ENCODE assay signal across 23 cellular contexts in genomic region chr6:18141805-18142590, GRCh38. TPM values are rescaled to one million over a fixed set of nuclear protein-coding genes. Genes with fewer than 3 reads are reported as not detected.
DNase-seq lines count a peak whose midpoint lies in the region; ATAC-seq and TF ChIP-seq lines count a peak whose summit lies in the region.
"Had no signal": no experiment of that assay in that cellular context is flagged by ENCODE, and none has a peak within 500 bp of the region (broad histone marks: within the 10 kb centered on the region; RNA-seq: fewer than 3 reads in every experiment).

No MANE protein-coding gene starts in this region.

- no peaks in the 10 kb centered on the region for H3K9me2 ChIP-seq in PC-9 (ENCODE audit: insufficient read depth)
- H3K9me2 ChIP-seq: SK-N-SH had no signal

- no peaks in the 10 kb centered on the region for H3F3A ChIP-seq in PC-9 (ENCODE audit: insufficient read depth, low read depth)

- H3K27ac Mint-ChIP-seq in memory B cell, result peak overlapping the region; percentile 4
- H3K27ac Mint-ChIP-seq: activated CD4-positive, alpha-beta T cell treated with anti-CD3 and anti-CD28 coated beads for 36 hours; activated CD8-positive, alpha-beta memory T cell treated with anti-CD3 and anti-CD28 coated beads, Interleukin-2, amount 10 ng/mL, durations not matched to agents 7 days and 5 days; natural killer cell treated with Interleukin-12 subunit alpha and Interleukin-12 subunit beta and Interleukin-15 and Interleukin-18, amount 100 ng/mL, for 72 hours had no signal

- H3K9me3 Mint-ChIP-seq in memory B cell, result no peaks in the 10 kb centered on the region
- H3K9me3 Mint-ChIP-seq: central memory CD8-positive, alpha-beta T cell; natural killer cell treated with Interleukin-12 subunit alpha and Interleukin-12 subunit beta and Interleukin-15 and Interleukin-18, amount 100 ng/mL, for 72 hours had no signal

- TF ChIP-seq CTCF in GM12865 (IDR thresholded peaks at IDR 0.05; ENCODE audit: insufficient read depth, low read depth, low read length, missing control alignments) (no peak), upper lobe of left lung (IDR thresholded peaks at IDR 0.05) (no peak), PC-9 (conservative IDR thresholded peaks at IDR 0.05) (no peak)

- H3K4me2 ChIP-seq in PC-9, result no peak overlapping the region
- H3K4me2 ChIP-seq: SK-N-SH had no signal

- no peaks in the 10 kb centered on the region for H4K20me1 ChIP-seq in PC-9 (ENCODE audit: insufficient read depth)

- no peak overlapping the region for H3K4me3 ChIP-seq in GM12865 (ENCODE audit: low read depth, low read length)
- no peak overlapping the region for H3K4me3 ChIP-seq in upper lobe of left lung
- H3K4me3 ChIP-seq in PC-9, result no peak overlapping the region
- H3K4me3 ChIP-seq: prostate gland, skin epidermis, thoracic aorta had no signal

- H3K4me3 Mint-ChIP-seq in memory B cell, result no peak overlapping the region
- H3K4me3 Mint-ChIP-seq: activated CD4-positive, alpha-beta T cell treated with anti-CD3 and anti-CD28 coated beads for 36 hours; activated CD8-positive, alpha-beta memory T cell treated with anti-CD3 and anti-CD28 coated beads, Interleukin-2, amount 10 ng/mL, durations not matched to agents 7 days and 5 days; central memory CD8-positive, alpha-beta T cell; natural killer cell treated with Interleukin-12 subunit alpha and Interleukin-12 subunit beta and Interleukin-15 and Interleukin-18, amount 100 ng/mL, for 72 hours had no signal

- no peaks in the 10 kb centered on the region for H3K4me1 ChIP-seq in upper lobe of left lung
- no peaks in the 10 kb centered on the region for H3K4me1 ChIP-seq in PC-9 (replicated peaks; ENCODE audit: insufficient read depth)
- H3K4me1 ChIP-seq: prostate gland had no signal

- no TSS peak for BruUV-seq in PC-9 (replicated peaks; lab: Mats Ljungman, UMichigan)

- no peaks in the 10 kb centered on the region for H3K9me3 ChIP-seq in upper lobe of left lung
- H3K9me3 ChIP-seq in PC-9 (ENCODE audit: insufficient read depth, low read depth), result no peaks in the 10 kb centered on the region
- H3K9me3 ChIP-seq: prostate gland, SK-N-SH, thoracic aorta had no signal

- WGBS in upper lobe of left lung, 2 donors, result 72 to 75% methylated on average over 13 of the region's 13 CpGs

- no peak for TF ChIP-seq POLR2A in upper lobe of left lung (IDR thresholded peaks at IDR 0.05)

- H2AFZ ChIP-seq in PC-9, result no peak overlapping the region

- peak; percentile 34 for ATAC-seq in memory B cell (ENCODE audit: low read depth)
- ATAC-seq in upper lobe of left lung (ENCODE audit: low FRiP score in 2 of 2), result no peak
- no peak for ATAC-seq in HG03108 (IDR thresholded peaks at IDR 0.05; ENCODE audit: unreplicated experiment)
- ATAC-seq in HG02623 (IDR thresholded peaks at IDR 0.05; ENCODE audit: unreplicated experiment), result no peak
- ATAC-seq: activated CD4-positive, alpha-beta T cell treated with anti-CD3 and anti-CD28 coated beads for 36 hours; activated CD8-positive, alpha-beta memory T cell treated with anti-CD3 and anti-CD28 coated beads, Interleukin-2, amount 10 ng/mL, durations not matched to agents 7 days and 5 days; natural killer cell treated with Interleukin-12 subunit alpha and Interleukin-12 subunit beta and Interleukin-15 and Interleukin-18, amount 100 ng/mL, for 72 hours; PC-3 had no signal

- peaks cover 25% of the 10 kb centered on the region for H3K36me3 Mint-ChIP-seq in memory B cell

- CTCF ChIA-PET in PC-9 (lab: Charles Lee), result no interaction called here

- no peaks in the 10 kb centered on the region for H3K27me3 ChIP-seq in upper lobe of left lung
- H3K27me3 ChIP-seq in PC-9 (ENCODE audit: insufficient read depth, low read depth), result no peaks in the 10 kb centered on the region

- intact Hi-C loops in PC-9 (cut with micrococcal nuclease; ENCODE audit: unreplicated experiment), result no loop called here

- no peaks in the 10 kb centered on the region for H3K27me3 Mint-ChIP-seq in memory B cell
- H3K27me3 Mint-ChIP-seq: activated CD4-positive, alpha-beta T cell treated with anti-CD3 and anti-CD28 coated beads for 36 hours; activated CD8-positive, alpha-beta memory T cell treated with anti-CD3 and anti-CD28 coated beads, Interleukin-2, amount 10 ng/mL, durations not matched to agents 7 days and 5 days; central memory CD8-positive, alpha-beta T cell; natural killer cell treated with Interleukin-12 subunit alpha and Interleukin-12 subunit beta and Interleukin-15 and Interleukin-18, amount 100 ng/mL, for 72 hours had no signal

- POLR2A ChIA-PET in PC-9 (lab: Charles Lee; ENCODE audit: unreplicated experiment), result no interaction called here

- no peak for TF ChIP-seq EP300 in upper lobe of left lung (IDR thresholded peaks at IDR 0.05)

- no peaks in the 10 kb centered on the region for H3K79me2 ChIP-seq in PC-9 (ENCODE audit: low read depth)

- peaks cover 9% of the 10 kb centered on the region for H3K4me1 Mint-ChIP-seq in memory B cell
- H3K4me1 Mint-ChIP-seq: activated CD8-positive, alpha-beta memory T cell treated with anti-CD3 and anti-CD28 coated beads, Interleukin-2, amount 10 ng/mL, durations not matched to agents 7 days and 5 days had no signal

- peak; percentile 24 for DNase-seq in GM12865 (ENCODE audit: low read depth)
- DNase-seq in NCI-H1436 (lab: John Stamatoyannopoulos, UW), result peak; percentile 53
- DNase-seq in NCI-H748 (lab: John Stamatoyannopoulos, UW; ENCODE audit: unreplicated experiment), result peak; percentile 98
- DNase-seq in memory B cell (ENCODE audit: low spot score in 2 of 2), result no peak
- DNase-seq in upper lobe of left lung, result no peak
- no peak for DNase-seq in PC-9
- DNase-seq: activated CD4-positive, alpha-beta T cell treated with anti-CD3 and anti-CD28 coated beads for 36 hours; activated CD8-positive, alpha-beta memory T cell treated with anti-CD3 and anti-CD28 coated beads, Interleukin-2, amount 10 ng/mL, durations not matched to agents 7 days and 5 days; activated gamma-delta T cell treated with Interleukin-2 at 50 U/mL for 16 hours; Calu3; islet precursor cell; PC-3; SK-N-SH; stimulated activated CD4-positive, alpha-beta T cell treated with anti-CD3 and anti-CD28 coated beads, Interleukin-4, amount 100 ng/mL, for 24 hours; stimulated activated CD8-positive, alpha-beta memory T cell treated with anti-CD3 and anti-CD28 coated beads, Interleukin-4, amount 100 ng/mL, for 48 hours; T-helper 9 cell had no signal

- no peak overlapping the region for H3K27ac ChIP-seq in upper lobe of left lung
- H3K27ac ChIP-seq in PC-9, result no peak overlapping the region
- H3K27ac ChIP-seq: prostate gland, thoracic aorta had no signal

- peaks cover 0 to 58% (median 21%) of the 10 kb centered on the region in 4 donors for H3K36me3 ChIP-seq in upper lobe of left lung
- H3K36me3 ChIP-seq in PC-9 (ENCODE audit: low read depth), result peaks cover 8% of the 10 kb centered on the region; the same call in 1 of the 2 replicates
- H3K36me3 ChIP-seq: prostate gland had no signal

RNA-seq across cellular contexts. Expression of gene TPMT, which starts 12.9 kb away (rescaled TPM):
- 10 to 100 TPM in 4 of 6 donors, 1 to 10 TPM in 2; 5.2 to 12.2 (median 10.7) TPM for total RNA-seq in upper lobe of left lung
- total RNA-seq in PC-9 (2021), result 7.0 and 10.5 TPM in 2 replicates

RNA-seq across cellular contexts. Expression of gene KDM1B, which starts 13.2 kb away (rescaled TPM):
- total RNA-seq in upper lobe of left lung, result 10 to 100 TPM; 13.0 to 29.0 (median 22.0) TPM
- total RNA-seq in PC-9 (2021), result 15.6 and 21.5 TPM in 2 replicates

RNA-seq across cellular contexts. Expression of gene NHLRC1, which starts 19.5 kb away (rescaled TPM):
- 1 to 10 TPM in 4 of 6 donors, not detected in 2; 1.9 to 4.1 (median 3.0) TPM for total RNA-seq in upper lobe of left lung
- total RNA-seq in PC-9 (2021), result 0.90 and 1.0 TPM in 2 replicates

Comparison
In these comparisons a context has a peak if more than half of its experiments do, and no peak if none do; other contexts are left out.
1. DNase-seq: peak in GM12865 (single experiment), NCI-H1436 (single experiment) and NCI-H748 (single experiment); none in memory B cell (0 of 2), upper lobe of left lung (0 of 2) and PC-9 (0 of 2).